In genomic region chr2:106269591-106270291, GRCh38 we compare ENCODE assay signal across 8 cellular contexts.
DNase-seq lines count a peak whose midpoint lies in the region; ATAC-seq and TF ChIP-seq lines count a peak whose summit lies in the region.

No MANE protein-coding gene starts in this region.

- H3K9me3 ChIP-seq in aorta (ENCODE audit: control insufficient read depth, low read length) (no peaks in the 10 kb centered on the region), hepatocyte (ENCODE audit: low read depth) (no peaks in the 10 kb centered on the region)

- H3K27ac Mint-ChIP-seq in T-helper 1 cell treated with Interleukin-12 subunit alpha and Interleukin-12 subunit beta and Interleukin-4 antibody, amounts not matched to agents 30 μg/mL and 1 μg/mL, for 36 hours: no peak overlapping the region
- H3K27ac Mint-ChIP-seq in natural killer cell treated with Interleukin-12 subunit alpha and Interleukin-12 subunit beta and Interleukin-15 and Interleukin-18, amount 100 ng/mL, for 72 hours: peak overlapping the region; percentile 40 to 64

- H3K36me3 ChIP-seq in aorta (ENCODE audit: control insufficient read depth in 1 of 2, insufficient read depth in 2 of 2, low read length in 1 of 2): no peaks in the 10 kb centered on the region
- no peaks in the 10 kb centered on the region for H3K36me3 ChIP-seq in hepatocyte (replicated peaks; ENCODE audit: insufficient read depth, low read depth)

- H2AFZ ChIP-seq in hepatocyte: no peak overlapping the region

- TF ChIP-seq CTCF in dorsolateral prefrontal cortex (IDR thresholded peaks at IDR 0.05 in 54 of 56, conservative IDR thresholded peaks at IDR 0.05 in 2 of 56; ENCODE audit: low read depth in 1 of 56, partially characterized antibody in 56 of 56) (no peak), hepatocyte (IDR thresholded peaks at IDR 0.05; ENCODE audit: poor library complexity) (no peak)

- no peak overlapping the region for H3K4me2 ChIP-seq in hepatocyte

- H3K4me3 ChIP-seq in dorsolateral prefrontal cortex (peak overlapping the region in 52 of 59 donors; percentile 1 to 65 (median 42)), aorta (ENCODE audit: low read length in 2 of 2) (no peak overlapping the region), hepatocyte (no peak overlapping the region)

- no peaks in the 10 kb centered on the region for H3K36me3 Mint-ChIP-seq in T-helper 1 cell treated with Interleukin-12 subunit alpha and Interleukin-12 subunit beta and Interleukin-4 antibody, amounts not matched to agents 30 μg/mL and 1 μg/mL, for 36 hours (ENCODE audit: low read depth)
- H3K36me3 Mint-ChIP-seq in natural killer cell treated with Interleukin-12 subunit alpha and Interleukin-12 subunit beta and Interleukin-15 and Interleukin-18, amount 100 ng/mL, for 72 hours: no peaks in the 10 kb centered on the region

- intact Hi-C loops in dorsolateral prefrontal cortex (cut with DNase I) (no loop called here), aorta (cut with DNase I) (no loop called here)

- no peaks in the 10 kb centered on the region for H4K20me1 ChIP-seq in hepatocyte (ENCODE audit: insufficient read depth, poor library complexity, severe bottlenecking)

- no peaks in the 10 kb centered on the region for H3K9me2 ChIP-seq in hepatocyte (replicated peaks; ENCODE audit: insufficient read depth)

- H3K4me3 Mint-ChIP-seq in T-helper 1 cell treated with Interleukin-12 subunit alpha and Interleukin-12 subunit beta and Interleukin-4 antibody, amounts not matched to agents 30 μg/mL and 1 μg/mL, for 36 hours: peak overlapping the region; percentile 80
- peak overlapping the region; percentile 84 for H3K4me3 Mint-ChIP-seq in natural killer cell treated with Interleukin-12 subunit alpha and Interleukin-12 subunit beta and Interleukin-15 and Interleukin-18, amount 100 ng/mL, for 72 hours

- peaks cover 3% of the 10 kb centered on the region for H3K9me3 Mint-ChIP-seq in T-helper 1 cell treated with Interleukin-12 subunit alpha and Interleukin-12 subunit beta and Interleukin-4 antibody, amounts not matched to agents 30 μg/mL and 1 μg/mL, for 36 hours
- H3K9me3 Mint-ChIP-seq in natural killer cell treated with Interleukin-12 subunit alpha and Interleukin-12 subunit beta and Interleukin-15 and Interleukin-18, amount 100 ng/mL, for 72 hours: no peaks in the 10 kb centered on the region

- ATAC-seq in GM18907 (IDR thresholded peaks at IDR 0.05; ENCODE audit: unreplicated experiment) (peak; percentile 70), aorta (ENCODE audit: low FRiP score) (peak; percentile 72), GM18858 (IDR thresholded peaks at IDR 0.05; ENCODE audit: unreplicated experiment) (no peak)
- ATAC-seq in natural killer cell treated with Interleukin-12 subunit alpha and Interleukin-12 subunit beta and Interleukin-15 and Interleukin-18, amount 100 ng/mL, for 72 hours: peak; percentile 59 to 81

- H3K27ac ChIP-seq in dorsolateral prefrontal cortex (no peak overlapping the region), aorta (ENCODE audit: low read depth in 1 of 2, low read length in 2 of 2) (no peak overlapping the region), hepatocyte (no peak overlapping the region)

- H3K79me2 ChIP-seq in hepatocyte: no peaks in the 10 kb centered on the region

- peaks cover 0 to 23% (median 0%) of the 10 kb centered on the region in 45 donors for H3K27me3 ChIP-seq in dorsolateral prefrontal cortex
- no peaks in the 10 kb centered on the region for H3K27me3 ChIP-seq in aorta (ENCODE audit: control insufficient read depth in 1 of 2, insufficient read depth in 2 of 2, low read length in 1 of 2)
- no peaks in the 10 kb centered on the region for H3K27me3 ChIP-seq in hepatocyte

- DNase-seq in HT-29 (ENCODE audit: low spot score) (peak; percentile 42), dorsolateral prefrontal cortex (no peak), aorta (peak; percentile 54 to 75), hepatocyte (ENCODE audit: low spot score) (no peak)
- peak; percentile 65 for DNase-seq in natural killer cell treated with Interleukin-12 subunit alpha and Interleukin-12 subunit beta and Interleukin-15 and Interleukin-18, amount 100 ng/mL, for 72 hours (ENCODE audit: low spot score)

- H3K4me1 ChIP-seq in aorta (ENCODE audit: control insufficient read depth in 1 of 2, insufficient read depth in 2 of 2, low read length in 2 of 2): no peaks in the 10 kb centered on the region
- no peaks in the 10 kb centered on the region for H3K4me1 ChIP-seq in hepatocyte (ENCODE audit: insufficient read depth)

- peaks cover 12% of the 10 kb centered on the region for H3K27me3 Mint-ChIP-seq in T-helper 1 cell treated with Interleukin-12 subunit alpha and Interleukin-12 subunit beta and Interleukin-4 antibody, amounts not matched to agents 30 μg/mL and 1 μg/mL, for 36 hours (ENCODE audit: low read depth)
- peaks cover 8 to 15% of the 10 kb centered on the region in 2 donors for H3K27me3 Mint-ChIP-seq in natural killer cell treated with Interleukin-12 subunit alpha and Interleukin-12 subunit beta and Interleukin-15 and Interleukin-18, amount 100 ng/mL, for 72 hours

- 17 to 23% methylated on average over 44 of the region's 44 CpGs for WGBS in aorta, 2 donors
- WGBS in hepatocyte (ENCODE audit: low lambda C conversion rate, missing lambda C conversion rate): 94% methylated on average over 32 of the region's 44 CpGs

- peaks cover 14% of the 10 kb centered on the region for H3K4me1 Mint-ChIP-seq in T-helper 1 cell treated with Interleukin-12 subunit alpha and Interleukin-12 subunit beta and Interleukin-4 antibody, amounts not matched to agents 30 μg/mL and 1 μg/mL, for 36 hours (ENCODE audit: low read depth)
- peaks cover 33 to 41% of the 10 kb centered on the region in 2 donors for H3K4me1 Mint-ChIP-seq in natural killer cell treated with Interleukin-12 subunit alpha and Interleukin-12 subunit beta and Interleukin-15 and Interleukin-18, amount 100 ng/mL, for 72 hours (ENCODE audit: low read depth in 2 of 2)

Comparison
In these comparisons a context has a peak if more than half of its experiments do, and no peak if none do; other contexts are left out.
1. DNase-seq: peak in HT-29 (single experiment), natural killer cell treated with Interleukin-12 subunit alpha and Interleukin-12 subunit beta and Interleukin-15 and Interleukin-18, amount 100 ng/mL, for 72 hours (single experiment) and aorta (2 of 2); none in dorsolateral prefrontal cortex (0 of 10) and hepatocyte (single experiment).
2. H3K4me3 ChIP-seq: peak in dorsolateral prefrontal cortex (52 of 59); none in aorta (0 of 2) and hepatocyte (single experiment).